Comparison of ENCODE assay signal across 11 cellular contexts in the genomic region with DNA sequence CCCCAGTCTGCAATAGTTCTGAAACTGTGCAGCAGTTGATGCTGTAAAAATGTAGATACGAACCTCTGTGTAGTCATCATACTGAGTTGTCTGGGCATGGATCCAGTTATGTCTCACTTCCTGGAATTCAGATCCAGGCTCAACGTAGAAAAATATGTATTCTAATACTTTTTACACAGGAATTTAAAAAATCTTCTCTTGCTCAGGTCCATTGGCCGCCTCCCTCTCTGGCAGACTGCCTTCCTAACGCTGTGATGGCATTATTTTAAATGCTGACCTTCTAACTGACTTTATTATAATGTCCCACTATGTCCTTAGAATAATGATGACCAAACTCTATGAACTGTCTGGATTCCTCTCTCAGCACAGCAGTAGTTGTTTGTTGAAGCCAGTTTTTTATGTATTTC.
DNase-seq lines count a peak whose midpoint lies in the region; ATAC-seq and TF ChIP-seq lines count a peak whose summit lies in the region.
"Had no signal": no experiment of that assay in that cellular context is flagged by ENCODE, and none has a peak within 500 bp of the region (broad histone marks: within the 10 kb centered on the region; RNA-seq: fewer than 3 reads in every experiment).

No MANE protein-coding gene starts in this region.

- peak; percentile 76 for DNase-seq in BJ (ENCODE audit: low read depth)
- peak; percentile 90 for DNase-seq in Panc1 (ENCODE audit: low read depth, low spot score)
- DNase-seq in T-helper 2 cell = no peak
- no peak for DNase-seq in thyroid gland
- DNase-seq in NCI-H446 (lab: John Stamatoyannopoulos, UW) = no peak
- DNase-seq in HuH-7 (ENCODE audit: low spot score) = no peak
- DNase-seq: activated T-cell treated with anti-CD3 and anti-CD28 coated beads for 4 hours; glutamatergic neuron; stimulated activated CD4-positive, alpha-beta T cell treated with anti-CD3 and anti-CD28 coated beads, Interleukin-2, amount 100 ng/mL, for 24 hours had no signal

- peak overlapping the region; percentile 98 for H3K27ac ChIP-seq in Panc1 (ENCODE audit: low read length)
- peak overlapping the region; percentile 16 for H3K27ac ChIP-seq in neutrophil
- H3K27ac ChIP-seq in thyroid gland = peak overlapping the region in 1 of 3 donors; percentile 58

- intact Hi-C loops in Panc1 (cut with micrococcal nuclease; ENCODE audit: unreplicated experiment) (no loop called here), thyroid gland (cut with DNase I) (no loop called here)

- BruUV-seq in Panc1 (replicated peaks; lab: Mats Ljungman, UMichigan) = no TSS peak

- ATAC-seq in Panc1 (peak; percentile 86), esophagus mucosa (peak; percentile 26)

- H3K4me1 ChIP-seq in Panc1 (ENCODE audit: control insufficient read depth, insufficient read depth, low read length) (peaks cover 60% of the 10 kb centered on the region), neutrophil (ENCODE audit: control insufficient read depth in 1 of 2, insufficient read depth in 1 of 2, low read depth in 1 of 2, low read length in 1 of 2) (peaks cover 0 to 13% of the 10 kb centered on the region in 2 experiments), thyroid gland (peaks cover 4 to 24% of the 10 kb centered on the region in 2 donors)

- CTCF ChIA-PET in BJ (lab: Yijun Ruan, JAX) = no interaction called here
- CTCF ChIA-PET in Panc1 (lab: Charles Lee) = no interaction called here

- POLR2A ChIA-PET in BJ (lab: Charles Lee) (no interaction called here), Panc1 (lab: Charles Lee) (no interaction called here)

- H3K9me3 ChIP-seq in Panc1 (ENCODE audit: control insufficient read depth, insufficient read depth, low read depth, low read length) = peaks cover 41% of the 10 kb centered on the region
- no peaks in the 10 kb centered on the region for H3K9me3 ChIP-seq in neutrophil
- H3K9me3 ChIP-seq in thyroid gland = no peaks in the 10 kb centered on the region

- H3K4me3 ChIP-seq in BJ (ENCODE audit: low read depth, low read length) (no peak overlapping the region), Panc1 (ENCODE audit: low read depth in 2 of 2, low read length in 2 of 2) (no peak overlapping the region), neutrophil (ENCODE audit: low read depth in 1 of 2, low read length in 1 of 2) (no peak overlapping the region), thyroid gland (replicated peaks in 1 of 3) (no peak overlapping the region)

- in situ Hi-C loops in Panc1 (cut with HindIII; ENCODE audit: low pct_unique_long_range_greater_than_20kb, low sequenced_read_pairs) = no loop called here

- TF ChIP-seq CTCF in BJ (IDR thresholded peaks at IDR 0.05; ENCODE audit: insufficient read depth, low read depth, low read length) (no peak), Panc1 (IDR thresholded peaks at IDR 0.05) (no peak), neutrophil (IDR thresholded peaks at IDR 0.05) (no peak), thyroid gland (IDR thresholded peaks at IDR 0.05) (no peak)

- WGBS in thyroid gland, 2 donors = 55 to 78% methylated on average over 4 of the region's 4 CpGs

- TF ChIP-seq POLR2A in thyroid gland (IDR thresholded peaks at IDR 0.05) = no peak

- H3K36me3 ChIP-seq in BJ (ENCODE audit: control insufficient read depth, insufficient read depth, low read length) = peaks cover 19% of the 10 kb centered on the region
- peaks cover 68% of the 10 kb centered on the region for H3K36me3 ChIP-seq in Panc1 (ENCODE audit: control insufficient read depth, insufficient read depth, low read length)
- H3K36me3 ChIP-seq in neutrophil = no peaks in the 10 kb centered on the region
- H3K36me3 ChIP-seq in thyroid gland = peaks cover 12 to 40% of the 10 kb centered on the region in 2 donors

- no peaks in the 10 kb centered on the region for H3K27me3 ChIP-seq in BJ (ENCODE audit: control insufficient read depth, insufficient read depth, low read length)
- H3K27me3 ChIP-seq in Panc1 (ENCODE audit: control insufficient read depth, insufficient read depth, low read length) = no peaks in the 10 kb centered on the region
- H3K27me3 ChIP-seq in neutrophil = no peaks in the 10 kb centered on the region
- H3K27me3 ChIP-seq in thyroid gland = no peaks in the 10 kb centered on the region

Comparison
In these comparisons a context has a peak if more than half of its experiments do, and no peak if none do; other contexts are left out.
1. DNase-seq: peak in BJ (single experiment) and Panc1 (single experiment); none in T-helper 2 cell (0 of 5), thyroid gland (0 of 2), NCI-H446 (0 of 2) and HuH-7 (single experiment).